ENCODE assay signal across 1 cellular context in genomic region chr4:156972370-156972980, GRCh38.
TF ChIP-seq lines count a peak whose summit lies in the region.

No MANE protein-coding gene starts in this region.

TF ChIP-seq in WTC11, 78 proteins besides CTCF, POLR2A, EP300 and RAD21 (continued from another document):
- TF ChIP-seq MXD4 (CRISPR knock-in tag; IDR thresholded peaks at IDR 0.05; ENCODE audit: borderline replicate concordance) (no peak), SOX15 (CRISPR knock-in tag; IDR thresholded peaks at IDR 0.05) (no peak), IRF1 (CRISPR knock-in tag; IDR thresholded peaks at IDR 0.05) (no peak), RORB (CRISPR knock-in tag; IDR thresholded peaks at IDR 0.05) (no peak), STAT6 (CRISPR knock-in tag; conservative IDR thresholded peaks at IDR 0.05; ENCODE audit: low read depth) (no peak), MLX (CRISPR knock-in tag; IDR thresholded peaks at IDR 0.05) (no peak), RELA (CRISPR knock-in tag; IDR thresholded peaks at IDR 0.05; ENCODE audit: borderline replicate concordance) (no peak), NR3C1 (CRISPR knock-in tag; conservative IDR thresholded peaks at IDR 0.05; ENCODE audit: low read depth) (no peak), NR1H2 (CRISPR knock-in tag; IDR thresholded peaks at IDR 0.05) (no peak), SP1 (CRISPR knock-in tag; conservative IDR thresholded peaks at IDR 0.05) (no peak), ZNF512 (CRISPR knock-in tag; IDR thresholded peaks at IDR 0.05; ENCODE audit: borderline replicate concordance) (no peak), IRF2 (CRISPR knock-in tag; IDR thresholded peaks at IDR 0.05; ENCODE audit: borderline replicate concordance, low read depth) (no peak), FOXP1 (CRISPR knock-in tag; IDR thresholded peaks at IDR 0.05; ENCODE audit: borderline replicate concordance) (no peak), ATF3 (CRISPR knock-in tag; conservative IDR thresholded peaks at IDR 0.05) (no peak), AR (CRISPR knock-in tag; IDR thresholded peaks at IDR 0.05) (no peak), ZNF138 (CRISPR knock-in tag; conservative IDR thresholded peaks at IDR 0.05) (no peak)
